In genomic region chr11:129720994-129721393, GRCh38 we compare ENCODE assay signal across 23 cellular contexts.
"Had no signal": no experiment of that assay in that cellular context is flagged by ENCODE, and none has a peak within 500 bp of the region (broad histone marks: within the 10 kb centered on the region; RNA-seq: fewer than 3 reads in every experiment).

No MANE protein-coding gene starts in this region.

- H3K27me3 Mint-ChIP-seq: activated B cell treated with CpG ODN at 0.5 μM for 24 hours; activated naive CD8-positive, alpha-beta T cell; activated T-helper 17 cell treated with anti-CD3 and anti-CD28 coated beads, Interleukin-2, amount 50 U/mL, for 72 hours had no signal

- H3K9me3 Mint-ChIP-seq: activated B cell treated with CpG ODN at 0.5 μM for 24 hours; activated CD8-positive, alpha-beta T cell treated with anti-CD3 and anti-CD28 coated beads for 36 hours; activated T-cell treated with anti-CD3 and anti-CD28 coated beads, Interleukin-2, amount 50 U/mL, for 4 hours; activated T-helper 17 cell treated with anti-CD3 and anti-CD28 coated beads, Interleukin-2, amount 50 U/mL, for 72 hours; T-helper 2 cell treated with Interferon-gamma antibody and Interleukin-4, amounts not matched to agents 5 μg/mL and 100 μg/mL, for 36 hours had no signal

- ATAC-seq: activated CD4-positive, CD25-positive, alpha-beta regulatory T cell treated with anti-CD3 and anti-CD28 coated beads, Interleukin-2, amount 50 U/mL, for 24 hours; activated CD8-positive, alpha-beta T cell treated with anti-CD3 and anti-CD28 coated beads for 36 hours; activated T-cell treated with anti-CD3 and anti-CD28 coated beads, Interleukin-2, amount 50 U/mL, for 4 hours; activated T-helper 17 cell treated with anti-CD3 and anti-CD28 coated beads, Interleukin-2, amount 50 U/mL, for 72 hours had no signal

- H3K4me1 Mint-ChIP-seq: activated B cell treated with CpG ODN at 0.5 μM for 24 hours had no signal

- H3K27ac Mint-ChIP-seq: activated B cell treated with CpG ODN at 0.5 μM for 24 hours; activated CD8-positive, alpha-beta T cell treated with anti-CD3 and anti-CD28 coated beads for 36 hours; activated naive CD8-positive, alpha-beta T cell; activated T-helper 17 cell treated with anti-CD3 and anti-CD28 coated beads, Interleukin-2, amount 50 U/mL, for 72 hours; T-helper 2 cell treated with Interferon-gamma antibody and Interleukin-4, amounts not matched to agents 5 μg/mL and 100 μg/mL, for 36 hours had no signal

- H3K27me3 ChIP-seq: brain microvascular endothelial cell had no signal

- H3K27ac ChIP-seq: brain microvascular endothelial cell, WERI-Rb-1 had no signal

- H3K36me3 ChIP-seq: brain microvascular endothelial cell, WERI-Rb-1 had no signal

- H3K4me3 Mint-ChIP-seq: activated B cell treated with CpG ODN at 0.5 μM for 24 hours; activated CD8-positive, alpha-beta T cell treated with anti-CD3 and anti-CD28 coated beads for 36 hours; activated naive CD8-positive, alpha-beta T cell; activated T-cell treated with anti-CD3 and anti-CD28 coated beads, Interleukin-2, amount 50 U/mL, for 4 hours; activated T-helper 17 cell treated with anti-CD3 and anti-CD28 coated beads, Interleukin-2, amount 50 U/mL, for 72 hours; T-helper 2 cell treated with Interferon-gamma antibody and Interleukin-4, amounts not matched to agents 5 μg/mL and 100 μg/mL, for 36 hours had no signal

- DNase-seq: activated B cell treated with CpG ODN at 0.5 μM for 24 hours; activated CD4-positive, alpha-beta T cell treated with anti-CD3 and anti-CD28 coated beads for 48 hours; activated CD4-positive, alpha-beta T cell treated with anti-CD3 and anti-CD28 coated beads, Interleukin-2, amount 50 U/mL, for 1 hour; activated CD4-positive, alpha-beta T cell treated with anti-CD3 and anti-CD28 coated beads, Interleukin-2, amount 50 U/mL, for 48 hours; activated CD8-positive, alpha-beta T cell treated with anti-CD3 and anti-CD28 coated beads for 36 hours; activated effector memory CD4-positive, alpha-beta T cell treated with Interleukin-2 at 50 U/mL for 16 hours; activated gamma-delta T cell treated with Interleukin-2 at 50 U/mL for 16 hours; activated naive CD4-positive, alpha-beta T cell treated with anti-CD3 and anti-CD28 coated beads, Interleukin-2, amount 50 U/mL, for 16 hours; activated naive CD4-positive, alpha-beta T cell treated with Interleukin-2 at 50 U/mL for 16 hours; activated T-cell treated with anti-CD3 and anti-CD28 coated beads, Interleukin-2, amount 50 U/mL, for 4 hours; amniotic stem cell; anterior cingulate cortex; brain microvascular endothelial cell; caudate nucleus; effector CD8-positive, alpha-beta T cell; foreskin fibroblast; hypothalamus; T1000; WERI-Rb-1 had no signal
